2 cellular contexts compared by ENCODE assay signal in the genomic region with DNA sequence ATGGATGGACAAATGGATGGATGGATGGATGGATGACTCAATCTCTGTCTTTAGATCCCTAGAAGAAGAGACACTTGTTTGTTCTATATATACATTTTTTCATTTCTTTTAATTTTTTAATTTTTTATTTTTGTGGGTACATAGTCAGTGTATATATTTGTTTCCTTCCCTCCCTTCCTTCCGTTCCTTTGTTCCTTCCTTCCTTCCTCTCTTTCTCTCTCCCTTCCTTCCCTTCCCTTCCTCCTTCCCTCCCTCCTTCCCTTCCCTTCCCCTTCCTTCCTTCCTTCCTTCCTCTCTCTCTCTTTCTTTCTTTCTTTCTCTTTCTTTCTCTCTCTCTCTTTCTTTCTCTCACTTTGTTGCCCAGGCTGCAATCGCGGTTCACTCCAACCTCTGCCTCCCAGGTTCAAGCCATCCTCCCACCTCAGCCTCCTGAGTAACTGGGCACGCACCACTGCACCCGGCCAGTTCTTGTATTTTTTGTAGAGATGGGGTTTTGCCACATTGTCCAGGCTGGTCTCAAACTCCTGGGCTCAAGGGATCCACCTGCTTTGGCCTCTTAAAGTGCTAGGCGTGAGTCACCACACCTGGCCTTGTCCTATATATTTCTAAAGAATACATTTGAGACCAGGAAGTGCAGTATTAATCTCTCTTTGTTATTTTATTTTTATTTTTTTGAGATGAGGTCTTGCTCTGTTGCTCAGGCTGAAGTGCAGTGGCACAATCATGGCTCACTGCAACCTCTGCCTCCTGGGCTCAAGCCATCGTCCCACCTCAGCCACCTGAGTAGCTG.
A peak's percentile ranks its signal among the peaks of the same experiment; 100 is the strongest.
TF ChIP-seq lines count a peak whose summit lies in the region.

No MANE protein-coding gene starts in this region.

TF ChIP-seq in HepG2, 621 proteins besides CTCF, POLR2A, EP300 and RAD21:
- no peak for TF ChIP-seq ARHGAP35 (CRISPR knock-in tag; IDR thresholded peaks at IDR 0.05; ENCODE audit: borderline replicate concordance)
- no peak for TF ChIP-seq HOXA9 (CRISPR knock-in tag; IDR thresholded peaks at IDR 0.05; ENCODE audit: borderline replicate concordance)
- TF ChIP-seq, protein P1, sequence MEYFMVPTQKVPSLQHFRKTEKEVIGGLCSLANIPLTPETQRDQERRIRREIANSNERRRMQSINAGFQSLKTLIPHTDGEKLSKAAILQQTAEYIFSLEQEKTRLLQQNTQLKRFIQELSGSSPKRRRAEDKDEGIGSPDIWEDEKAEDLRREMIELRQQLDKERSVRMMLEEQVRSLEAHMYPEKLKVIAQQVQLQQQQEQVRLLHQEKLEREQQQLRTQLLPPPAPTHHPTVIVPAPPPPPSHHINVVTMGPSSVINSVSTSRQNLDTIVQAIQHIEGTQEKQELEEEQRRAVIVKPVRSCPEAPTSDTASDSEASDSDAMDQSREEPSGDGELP (IDR thresholded peaks at IDR 0.05; ENCODE audit: borderline replicate concordance, low read depth), result no peak
- TF ChIP-seq CEBPB (IDR thresholded peaks at IDR 0.05; ENCODE audit: borderline replicate concordance, low read depth, low read length), result no peak
- TF ChIP-seq HNRNPK (IDR thresholded peaks at IDR 0.05; ENCODE audit: low read depth, low read length, poor library complexity, severe bottlenecking), result peak; percentile 65

TF ChIP-seq in WTC11, 78 proteins besides CTCF, POLR2A, EP300 and RAD21:
- TF ChIP-seq, protein P2, sequence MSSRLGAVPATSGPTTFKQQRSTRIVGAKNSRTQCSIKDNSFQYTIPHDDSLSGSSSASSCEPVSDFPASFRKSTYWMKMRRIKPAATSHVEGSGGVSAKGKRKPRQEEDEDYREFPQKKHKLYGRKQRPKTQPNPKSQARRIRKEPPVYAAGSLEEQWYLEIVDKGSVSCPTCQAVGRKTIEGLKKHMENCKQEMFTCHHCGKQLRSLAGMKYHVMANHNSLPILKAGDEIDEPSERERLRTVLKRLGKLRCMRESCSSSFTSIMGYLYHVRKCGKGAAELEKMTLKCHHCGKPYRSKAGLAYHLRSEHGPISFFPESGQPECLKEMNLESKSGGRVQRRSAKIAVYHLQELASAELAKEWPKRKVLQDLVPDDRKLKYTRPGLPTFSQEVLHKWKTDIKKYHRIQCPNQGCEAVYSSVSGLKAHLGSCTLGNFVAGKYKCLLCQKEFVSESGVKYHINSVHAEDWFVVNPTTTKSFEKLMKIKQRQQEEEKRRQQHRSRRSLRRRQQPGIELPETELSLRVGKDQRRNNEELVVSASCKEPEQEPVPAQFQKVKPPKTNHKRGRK (CRISPR knock-in tag; IDR thresholded peaks at IDR 0.05; ENCODE audit: borderline replicate concordance), result 0 out of 2 replicates have a peak, but pooled peaks have one; percentile 83
- no peak for TF ChIP-seq KAT7 (CRISPR knock-in tag; IDR thresholded peaks at IDR 0.05; ENCODE audit: borderline replicate concordance)
- TF ChIP-seq MLX (CRISPR knock-in tag; IDR thresholded peaks at IDR 0.05), result no peak
- no peak for TF ChIP-seq MXD4 (CRISPR knock-in tag; IDR thresholded peaks at IDR 0.05; ENCODE audit: borderline replicate concordance)
- no peak for TF ChIP-seq ZNF219 (CRISPR knock-in tag; IDR thresholded peaks at IDR 0.05; ENCODE audit: borderline replicate concordance)
- TF ChIP-seq ZNF121 (CRISPR knock-in tag; IDR thresholded peaks at IDR 0.05), result no peak
